9 cellular contexts compared by ENCODE assay signal in the genomic region with DNA sequence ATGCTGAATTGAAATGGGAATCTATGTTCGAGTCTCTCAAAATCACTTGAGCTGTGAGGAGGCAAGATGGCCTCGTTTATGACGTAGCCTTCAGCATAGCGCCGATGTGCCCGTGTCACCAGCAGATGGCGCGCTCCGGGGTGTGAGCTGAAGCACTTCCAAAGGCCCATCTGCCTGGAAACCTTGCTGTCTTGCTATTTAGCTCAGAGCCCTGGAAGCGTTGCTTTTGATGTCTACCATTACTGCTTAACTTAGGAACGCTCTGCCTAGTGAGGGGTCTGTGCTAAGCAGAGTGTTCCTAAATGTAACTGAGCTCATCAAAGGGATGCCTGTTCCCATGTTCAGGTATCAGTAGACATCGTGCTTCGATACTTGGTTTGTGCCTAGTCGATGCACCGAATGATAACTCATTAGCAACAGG.
DNase-seq lines count a peak whose midpoint lies in the region; ATAC-seq and TF ChIP-seq lines count a peak whose summit lies in the region.
"Had no signal": no experiment of that assay in that cellular context is flagged by ENCODE, and none has a peak within 500 bp of the region (broad histone marks: within the 10 kb centered on the region; RNA-seq: fewer than 3 reads in every experiment).

No MANE protein-coding gene starts in this region.

- peak; percentile 92 for ATAC-seq in HG02938 (IDR thresholded peaks at IDR 0.05; ENCODE audit: unreplicated experiment)

- no peaks in the 10 kb centered on the region for H3K36me3 ChIP-seq in liver (ENCODE audit: control insufficient read depth in 4 of 4, insufficient read depth in 3 of 4, low read depth in 1 of 4, low read length in 3 of 4)
- H3K36me3 ChIP-seq: BLaER1 had no signal

- H3K9me3 ChIP-seq in liver (ENCODE audit: control insufficient read depth in 4 of 4, low read length in 3 of 4), result no peaks in the 10 kb centered on the region
- H3K9me3 ChIP-seq: BLaER1 had no signal

- no peaks in the 10 kb centered on the region for H3K4me1 ChIP-seq in liver (ENCODE audit: control insufficient read depth in 4 of 4, insufficient read depth in 4 of 4, low read length in 3 of 4)
- H3K4me1 ChIP-seq: BLaER1 had no signal

- DNase-seq in NCI-H1436 (lab: John Stamatoyannopoulos, UW), result peak; percentile 43
- DNase-seq in NCI-H1436 treated with DMSO at 0.1 percent for 48 hours (lab: John Stamatoyannopoulos, UW), result no peak
- peak; percentile 70 for DNase-seq in NCI-H2171 treated with DMSO at 0.1 percent for 48 hours (lab: John Stamatoyannopoulos, UW)
- peak; percentile 10 for DNase-seq in activated CD4-positive, CD25-positive, alpha-beta regulatory T cell treated with anti-CD3 and anti-CD28 coated beads, Interleukin-2, amount 50 U/mL, for 16 hours (ENCODE audit: low read depth, low spot score)
- DNase-seq in cerebellar cortex (ENCODE audit: low spot score), result peak; percentile 58
- peak; percentile 55 to 73 (median 58) for DNase-seq in stimulated activated CD4-positive, alpha-beta T cell treated with anti-CD3 and anti-CD28 coated beads, TNF-alpha, amount 100 ng/mL, for 48 hours (ENCODE audit: low read depth in 3 of 3)

- 39% methylated on average over 15 of the region's 15 CpGs for WGBS in liver

- H3K4me3 ChIP-seq in liver (ENCODE audit: low read depth in 1 of 3, low read length in 3 of 3), result no peak overlapping the region
- H3K4me3 ChIP-seq: BLaER1 had no signal

- TF ChIP-seq RAD21 in liver (IDR thresholded peaks at IDR 0.05), result peak; percentile 80 to 96

- H3K27me3 ChIP-seq in liver (ENCODE audit: control insufficient read depth in 4 of 4, insufficient read depth in 4 of 4, low read length in 3 of 4), result no peaks in the 10 kb centered on the region
- H3K27me3 ChIP-seq: BLaER1 had no signal

- no peak overlapping the region for H3K27ac ChIP-seq in liver (ENCODE audit: low read depth in 1 of 2, low read length in 2 of 2)
- H3K27ac ChIP-seq: BLaER1 had no signal

- H3K9ac ChIP-seq in liver (ENCODE audit: low read depth in 1 of 2, low read length in 2 of 2), result no peak overlapping the region
- H3K9ac ChIP-seq: BLaER1 had no signal

- TF ChIP-seq CTCF in liver (IDR thresholded peaks at IDR 0.05; ENCODE audit: low read depth, low read length, missing input control), result peak; percentile 80

TF ChIP-seq in liver, 16 proteins besides CTCF, POLR2A, EP300 and RAD21:
- peak; percentile 69 for TF ChIP-seq YY1 (IDR thresholded peaks at IDR 0.05)
- no peak for TF ChIP-seq GABPA (IDR thresholded peaks at IDR 0.05 in 1 of 2, conservative IDR thresholded peaks at IDR 0.05 in 1 of 2)
- no peak for TF ChIP-seq SP1 (IDR thresholded peaks at IDR 0.05)
